ENCODE assay signal across 1 cellular context in genomic region chr9:2727966-2728613, GRCh38.
A peak's percentile ranks its signal among the peaks of the same experiment; 100 is the strongest.
TF ChIP-seq lines count a peak whose summit lies in the region.

No MANE protein-coding gene starts in this region.

TF ChIP-seq in K562, 482 proteins besides CTCF, POLR2A, EP300 and RAD21 (continued from another document):
- no peak for TF ChIP-seq MGA (IDR thresholded peaks at IDR 0.05)
- no peak for TF ChIP-seq AFF4 (CRISPR knock-in tag; IDR thresholded peaks at IDR 0.05)
- TF ChIP-seq MTF1 (CRISPR knock-in tag; IDR thresholded peaks at IDR 0.05; ENCODE audit: borderline replicate concordance), result no peak
- no peak for TF ChIP-seq NEUROD1 (IDR thresholded peaks at IDR 0.05; ENCODE audit: borderline replicate concordance, low read depth, low read length, partially characterized antibody)
- TF ChIP-seq SAFB (IDR thresholded peaks at IDR 0.05; ENCODE audit: borderline replicate concordance, low read depth, low read length), result no peak
- TF ChIP-seq RBM39 (optimal IDR thresholded peaks at IDR 0.05; ENCODE audit: low read depth, low read length), result no peak
- peak; percentile 73; the same call in 1 of the 2 replicates for TF ChIP-seq ATF7 (IDR thresholded peaks at IDR 0.05)
- no peak for TF ChIP-seq HOMEZ (CRISPR knock-in tag; IDR thresholded peaks at IDR 0.05)
- no peak for TF ChIP-seq ZNF609 (CRISPR knock-in tag; IDR thresholded peaks at IDR 0.05; ENCODE audit: borderline replicate concordance)
- no peak for TF ChIP-seq MEF2A (IDR thresholded peaks at IDR 0.05; ENCODE audit: control insufficient read depth, low read depth, low read length)
- 0 out of 4 replicates have a peak, but pooled peaks of 1 of the 2 experiments have one; percentile 19 for TF ChIP-seq MNT (conservative IDR thresholded peaks at IDR 0.05)
- TF ChIP-seq ZNF592 (IDR thresholded peaks at IDR 0.05), result no peak
- TF ChIP-seq THAP7 (CRISPR knock-in tag; IDR thresholded peaks at IDR 0.05), result no peak
- TF ChIP-seq HIVEP1 (CRISPR knock-in tag; IDR thresholded peaks at IDR 0.05), result no peak
